Comparison of ENCODE assay signal across 18 cellular contexts in the genomic region with DNA sequence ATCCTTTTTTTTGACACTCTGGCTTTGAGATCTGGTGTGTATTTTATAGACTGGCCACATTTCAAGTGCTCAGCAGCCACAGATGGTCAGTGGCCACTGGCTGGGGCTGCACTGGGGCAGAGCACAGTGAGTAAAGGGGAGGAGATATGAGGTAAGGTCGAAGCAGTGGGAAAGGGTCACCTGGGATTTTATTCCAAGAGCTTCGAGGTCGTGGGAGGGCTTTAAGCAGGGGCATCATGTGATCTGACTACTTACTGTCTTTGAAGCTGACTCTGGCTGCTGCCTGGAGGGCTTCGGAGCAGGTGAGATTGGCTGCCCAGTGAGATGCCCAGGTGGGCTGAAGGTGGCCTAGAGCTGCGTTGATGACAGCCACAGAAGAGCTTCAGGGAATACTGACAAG. TPM values are rescaled to one million over a fixed set of nuclear protein-coding genes. Genes with fewer than 3 reads are reported as not detected.
DNase-seq lines count a peak whose midpoint lies in the region; ATAC-seq and TF ChIP-seq lines count a peak whose summit lies in the region.
"Had no signal": no experiment of that assay in that cellular context is flagged by ENCODE, and none has a peak within 500 bp of the region (broad histone marks: within the 10 kb centered on the region; RNA-seq: fewer than 3 reads in every experiment).

No MANE protein-coding gene starts in this region.

- H3K9me3 ChIP-seq in CD4-positive, CD25-positive, alpha-beta regulatory T cell (ENCODE audit: control insufficient read depth in 2 of 2, low read length in 2 of 2), result no peaks in the 10 kb centered on the region
- H3K9me3 ChIP-seq in OCI-LY1 (ENCODE audit: low read length), result no peaks in the 10 kb centered on the region
- no peaks in the 10 kb centered on the region for H3K9me3 ChIP-seq in adrenal gland (replicated peaks in 1 of 3)

- no peaks in the 10 kb centered on the region for H4K20me1 ChIP-seq in OCI-LY1 (ENCODE audit: insufficient read depth, low read length)

- no peaks in the 10 kb centered on the region for H3K4me1 ChIP-seq in CD4-positive, CD25-positive, alpha-beta regulatory T cell (ENCODE audit: control insufficient read depth, insufficient read depth, low read length, poor library complexity, severe bottlenecking)
- H3K4me1 ChIP-seq in OCI-LY1 (ENCODE audit: insufficient read depth, low read length, severe bottlenecking) (peaks cover 69% of the 10 kb centered on the region), adrenal gland (replicated peaks in 1 of 2) (peaks cover 4 to 6% of the 10 kb centered on the region in 2 donors)

- H3K4me3 ChIP-seq in CD4-positive, CD25-positive, alpha-beta regulatory T cell (ENCODE audit: low read depth, low read length), result no peak overlapping the region
- H3K4me3 ChIP-seq in H7 (ENCODE audit: insufficient read depth, low read depth, low read length) (no peak overlapping the region), OCI-LY1 (ENCODE audit: low read depth, low read length, poor library complexity, severe bottlenecking) (no peak overlapping the region), adrenal gland (no peak overlapping the region)

- intact Hi-C loops in adrenal gland (cut with DNase I), result no loop called here

- no peaks in the 10 kb centered on the region for H3K79me2 ChIP-seq in OCI-LY1 (ENCODE audit: insufficient read depth, low read length)

- ATAC-seq in CD4-positive, CD25-positive, alpha-beta regulatory T cell (ENCODE audit: low read depth in 2 of 2), result no peak
- no peak for ATAC-seq in stimulated activated memory B cell treated with anti-CD40 and anti-IgM and Interleukin-4, amounts not matched to agents 10 μg/mL and 1 μg/mL and 100 μg/mL, for 72 hours
- ATAC-seq in HG03442 (IDR thresholded peaks at IDR 0.05; ENCODE audit: unreplicated experiment), result no peak
- ATAC-seq: Panc1 had no signal

- WGBS in adrenal gland, 4 donors, result 51 to 67% (median 58%) methylated on average over 5 of the region's 5 CpGs

- DNase-seq in CD4-positive, CD25-positive, alpha-beta regulatory T cell, result no peak
- DNase-seq in H7, result peak; percentile 59
- DNase-seq in left kidney (ENCODE audit: low read depth, low spot score), result peak; percentile 39
- no peak for DNase-seq in adrenal gland
- DNase-seq in NCI-H2196 (lab: John Stamatoyannopoulos, UW; ENCODE audit: unreplicated experiment), result no peak
- DNase-seq: ACHN, EL, KBM-7, NCI-H2081, NCI-H226, NCI-H526, SIG-M5 had no signal

- H3K27ac ChIP-seq in CD4-positive, CD25-positive, alpha-beta regulatory T cell (ENCODE audit: insufficient read depth, low read length, poor library complexity, severe bottlenecking), result no peak overlapping the region
- peak overlapping the region; percentile 78 for H3K27ac ChIP-seq in OCI-LY1 (ENCODE audit: low read depth, low read length, poor library complexity, severe bottlenecking)
- H3K27ac ChIP-seq in adrenal gland, result no peak overlapping the region
- H3K27ac ChIP-seq: HL-60 had no signal

- H3F3A ChIP-seq in OCI-LY1 (ENCODE audit: insufficient read depth, low read length), result no peaks in the 10 kb centered on the region

- TF ChIP-seq CTCF in OCI-LY1 (IDR thresholded peaks at IDR 0.05; ENCODE audit: low read length) (no peak), adrenal gland (IDR thresholded peaks at IDR 0.05) (no peak)

- no peaks in the 10 kb centered on the region for H3K36me3 Mint-ChIP-seq in CD4-positive, CD25-positive, alpha-beta regulatory T cell
- no peaks in the 10 kb centered on the region for H3K36me3 Mint-ChIP-seq in stimulated activated memory B cell treated with anti-CD40 and anti-IgM and Interleukin-4, amounts not matched to agents 10 μg/mL and 1 μg/mL and 100 μg/mL, for 72 hours
- H3K36me3 Mint-ChIP-seq: CD8-positive, alpha-beta memory T cell had no signal

- no peaks in the 10 kb centered on the region for H3K9me2 ChIP-seq in OCI-LY1 (ENCODE audit: low read depth, low read length)

- no peaks in the 10 kb centered on the region for H3K9me3 Mint-ChIP-seq in CD4-positive, CD25-positive, alpha-beta regulatory T cell
- H3K9me3 Mint-ChIP-seq in stimulated activated memory B cell treated with anti-CD40 and anti-IgM and Interleukin-4, amounts not matched to agents 10 μg/mL and 1 μg/mL and 100 μg/mL, for 72 hours, result no peaks in the 10 kb centered on the region
- H3K9me3 Mint-ChIP-seq: CD8-positive, alpha-beta memory T cell had no signal

- H2AFZ ChIP-seq in OCI-LY1 (ENCODE audit: low read length), result no peak overlapping the region

- no peaks in the 10 kb centered on the region for H3K36me3 ChIP-seq in CD4-positive, CD25-positive, alpha-beta regulatory T cell (ENCODE audit: control insufficient read depth, insufficient read depth, low read length)
- H3K36me3 ChIP-seq in H7 (replicated peaks; ENCODE audit: control insufficient read depth, insufficient read depth, low read length), result no peaks in the 10 kb centered on the region
- no peaks in the 10 kb centered on the region for H3K36me3 ChIP-seq in OCI-LY1 (ENCODE audit: insufficient read depth, low read length)
- no peaks in the 10 kb centered on the region for H3K36me3 ChIP-seq in adrenal gland (replicated peaks in 1 of 2)

- H3K9ac ChIP-seq in OCI-LY1 (ENCODE audit: low read length), result peak overlapping the region; percentile 46; the same call in 1 of the 2 replicates

- no peak overlapping the region for H3K4me3 Mint-ChIP-seq in CD4-positive, CD25-positive, alpha-beta regulatory T cell
- no peak overlapping the region for H3K4me3 Mint-ChIP-seq in stimulated activated memory B cell treated with anti-CD40 and anti-IgM and Interleukin-4, amounts not matched to agents 10 μg/mL and 1 μg/mL and 100 μg/mL, for 72 hours
- H3K4me3 Mint-ChIP-seq: CD8-positive, alpha-beta memory T cell had no signal

- no peaks in the 10 kb centered on the region for H3K27me3 ChIP-seq in CD4-positive, CD25-positive, alpha-beta regulatory T cell (ENCODE audit: control insufficient read depth, insufficient read depth, low read length)
- H3K27me3 ChIP-seq in H7 (ENCODE audit: control insufficient read depth, insufficient read depth, low read length) (no peaks in the 10 kb centered on the region), OCI-LY1 (ENCODE audit: insufficient read depth, low read length) (no peaks in the 10 kb centered on the region), adrenal gland (no peaks in the 10 kb centered on the region)

- H3K27ac Mint-ChIP-seq in CD4-positive, CD25-positive, alpha-beta regulatory T cell, result peak overlapping the region in 2 of 3 donors; percentile 32 to 61
- H3K27ac Mint-ChIP-seq in stimulated activated memory B cell treated with anti-CD40 and anti-IgM and Interleukin-4, amounts not matched to agents 10 μg/mL and 1 μg/mL and 100 μg/mL, for 72 hours, result no peak overlapping the region

- no peak for TF ChIP-seq POLR2A in adrenal gland (IDR thresholded peaks at IDR 0.05)

- no peaks in the 10 kb centered on the region for H3K27me3 Mint-ChIP-seq in CD4-positive, CD25-positive, alpha-beta regulatory T cell
- no peaks in the 10 kb centered on the region for H3K27me3 Mint-ChIP-seq in stimulated activated memory B cell treated with anti-CD40 and anti-IgM and Interleukin-4, amounts not matched to agents 10 μg/mL and 1 μg/mL and 100 μg/mL, for 72 hours
- H3K27me3 Mint-ChIP-seq: CD8-positive, alpha-beta memory T cell had no signal

- H3K4me2 ChIP-seq in OCI-LY1 (ENCODE audit: low read length), result no peak overlapping the region

- H3K4me1 Mint-ChIP-seq in CD4-positive, CD25-positive, alpha-beta regulatory T cell, result peaks cover 0 to 6% (median 2%) of the 10 kb centered on the region in 4 donors
- peaks cover 6% of the 10 kb centered on the region for H3K4me1 Mint-ChIP-seq in stimulated activated memory B cell treated with anti-CD40 and anti-IgM and Interleukin-4, amounts not matched to agents 10 μg/mL and 1 μg/mL and 100 μg/mL, for 72 hours

RNA-seq across cellular contexts. Expression of a gene that starts 6.7 kb away (rescaled TPM):
- 0.30 TPM for total RNA-seq in CD4-positive, CD25-positive, alpha-beta regulatory T cell
- polyA plus RNA-seq in CD4-positive, CD25-positive, alpha-beta regulatory T cell, result under 1 TPM in 2 of 4 donors, not detected in 2; 0.05 to 0.09 TPM
- 0.03 and 0.30 TPM in 2 replicates for total RNA-seq in H7 (2014; rRNA removed; shearing (Covaris generic))
- total RNA-seq in adrenal gland, result under 1 TPM in 1 of 8 donors, not detected in 7; 0.09 TPM
- under 1 TPM in 2 of 3 donors, not detected in 1; 0.07 to 0.16 TPM for polyA plus RNA-seq in adrenal gland
- total RNA-seq: CD8-positive, alpha-beta memory T cell had no signal
- polyA plus RNA-seq: CD8-positive, alpha-beta memory T cell had no signal

Comparison
In these comparisons a context has a peak if more than half of its experiments do, and no peak if none do; other contexts are left out.
1. DNase-seq: peak in H7 (single experiment) and left kidney (single experiment); none in CD4-positive, CD25-positive, alpha-beta regulatory T cell (0 of 3), adrenal gland (0 of 7) and NCI-H2196 (single experiment).